Comparison of ENCODE assay signal across 1 cellular context in the genomic region with DNA sequence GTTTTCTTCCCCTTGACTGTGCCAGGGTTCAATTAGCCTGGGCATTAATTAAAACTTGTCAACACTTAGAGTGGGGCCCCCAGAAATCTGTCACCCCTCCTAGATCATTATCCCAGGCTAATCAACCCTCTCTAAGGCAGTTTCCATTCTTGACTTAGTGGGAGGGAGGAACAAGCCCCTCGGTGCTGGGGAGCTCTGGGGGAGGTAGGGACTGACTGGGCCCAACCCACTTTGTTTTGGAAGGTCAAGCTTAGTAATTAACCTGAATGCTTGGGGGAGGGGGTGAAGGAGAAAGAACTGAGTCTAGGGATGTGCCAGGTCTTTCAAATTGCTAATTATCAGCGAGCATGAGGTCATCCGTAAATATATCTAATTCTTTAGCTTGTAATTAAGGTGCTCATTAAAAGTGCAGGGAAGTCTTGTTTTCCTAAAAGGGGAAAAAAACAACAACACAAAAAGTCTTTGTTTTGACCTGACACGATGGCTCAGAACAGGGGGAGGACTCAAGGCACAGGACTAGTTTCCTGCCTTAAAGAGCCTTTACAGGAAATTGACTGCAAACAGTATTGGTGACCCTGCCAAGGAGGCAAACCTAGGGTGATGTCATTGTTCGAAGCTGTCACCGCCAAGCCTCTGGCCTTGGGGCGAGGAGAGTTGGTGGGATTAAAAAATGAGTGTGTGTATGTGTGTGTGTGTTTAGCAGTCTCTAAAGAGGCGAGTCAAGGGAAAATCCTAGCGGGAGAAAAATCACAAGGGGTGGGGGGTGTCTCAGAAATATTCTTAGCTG.
TF ChIP-seq lines count a peak whose summit lies in the region.

No MANE protein-coding gene starts in this region.

TF ChIP-seq in SK-N-SH treated with all-trans-retinoic acid at 6 μM for 48 hours, 23 proteins besides CTCF, POLR2A, EP300 and RAD21 (continued from another document):
- TF ChIP-seq PATZ1 (CRISPR knock-in tag; IDR thresholded peaks at IDR 0.05; ENCODE audit: borderline replicate concordance) (no peak), PPARA (CRISPR knock-in tag; IDR thresholded peaks at IDR 0.05; ENCODE audit: borderline replicate concordance) (no peak)
